22 cellular contexts compared by ENCODE assay signal in genomic region chr1:93700532-93701469, GRCh38. TPM values are rescaled to one million over a fixed set of nuclear protein-coding genes. Genes with fewer than 3 reads are reported as not detected.
DNase-seq lines count a peak whose midpoint lies in the region; ATAC-seq, FAIRE-seq and TF ChIP-seq lines count a peak whose summit lies in the region.
"Had no signal": no experiment of that assay in that cellular context is flagged by ENCODE, and none has a peak within 500 bp of the region (broad histone marks: within the 10 kb centered on the region; RNA-seq: fewer than 3 reads in every experiment).

No MANE protein-coding gene starts in this region.

- TF ChIP-seq RAD21 in HepG2 (CRISPR knock-in tag; IDR thresholded peaks at IDR 0.05): no peak

- CTCF ChIA-PET in HepG2 (lab: Yijun Ruan, JAX; ENCODE audit: low intra/inter-chr PET ratio, low total read pairs) (no interaction called here), MCF 10A (lab: Yijun Ruan, JAX) (interaction anchor here (0.5 to 4.2 kb wide), 7 partner anchors 13 to 819 kb away, joined by 3 to 37 read pairs (median 3); no protein-coding TSS in a partner anchor)

- peak overlapping the region; percentile 95 for H3K27ac Mint-ChIP-seq in MCF 10A (ENCODE audit: low read depth, unreplicated experiment)
- H3K27ac Mint-ChIP-seq: activated naive CD8-positive, alpha-beta T cell; CD8-positive, alpha-beta T cell; GM23338; progenitor cell of endocrine pancreas; stimulated activated naive CD8-positive, alpha-beta T cell treated with anti-CD3 and anti-CD28 coated beads, Interleukin-15, Interleukin-2, amounts not matched to agents 100 ng/mL and 50 ng/mL, for 24 hours had no signal

- POLR2A ChIA-PET in HepG2 (lab: Yijun Ruan, JAX) (no interaction called here), MCF 10A (lab: Yijun Ruan, JAX) (interaction anchor here (0.8 to 3.8 kb wide), 10 partner anchors 9 to 177 kb away, joined by 3 to 44 read pairs (median 6); partner anchors contain the start of gene BCAR3)

- TF ChIP-seq EP300 in HepG2 (IDR thresholded peaks at IDR 0.05; ENCODE audit: low read depth in 2 of 2, low read length in 2 of 2) (no peak), HepG2 (CRISPR knock-in tag; IDR thresholded peaks at IDR 0.05; ENCODE audit: borderline replicate concordance) (no peak)

- no peak for FAIRE-seq in HepG2 (lab: Jason Lieb, UNC)

- no peak overlapping the region for H3K4me2 ChIP-seq in HepG2 (ENCODE audit: low read depth, low read length)
- H3K4me2 ChIP-seq: GM23338 had no signal

- intact Hi-C loops in HepG2 (cut with micrococcal nuclease; ENCODE audit: unreplicated experiment): no loop called here
- intact Hi-C loops in right lobe of liver (cut with DNase I): no loop called here
- intact Hi-C loops in MCF 10A (cut with micrococcal nuclease): loop anchor here (1.0 kb wide), 1 partner anchor 8 kb away; no protein-coding TSS in a partner anchor
- intact Hi-C loops in right cardiac atrium (cut with DNase I): no loop called here

- no peak for DNase-seq in HepG2 (ENCODE audit: low spot score)
- no peak for DNase-seq in right lobe of liver
- no peak for DNase-seq in MCF 10A (ENCODE audit: unreplicated experiment)
- no peak for DNase-seq in right cardiac atrium
- no peak for DNase-seq in kidney tubule cell (ENCODE audit: low spot score)
- no peak for DNase-seq in HAP-1 (ENCODE audit: low spot score in 2 of 2)
- DNase-seq: activated CD4-positive, alpha-beta T cell treated with anti-CD3 and anti-CD28 coated beads, Interleukin-2, amount 50 U/mL, for 1 hour; activated T-cell treated with anti-CD3 and anti-CD28 coated beads, Interleukin-2, amount 50 U/mL, for 1 hour; caudate nucleus; effector memory CD4-positive, alpha-beta T cell; left ventricle myocardium superior; naive B cell; NCI-H187 treated with DMSO at 0.1 percent for 48 hours; NCI-H526 treated with DMSO at 0.1 percent for 48 hours; OCI-M1 had no signal

- no peak overlapping the region for H3K4me3 Mint-ChIP-seq in MCF 10A (ENCODE audit: unreplicated experiment)
- H3K4me3 Mint-ChIP-seq: activated naive CD8-positive, alpha-beta T cell; CD8-positive, alpha-beta T cell; GM23338; stimulated activated naive CD8-positive, alpha-beta T cell treated with anti-CD3 and anti-CD28 coated beads, Interleukin-15, Interleukin-2, amounts not matched to agents 100 ng/mL and 50 ng/mL, for 24 hours had no signal

- H4K20me1 ChIP-seq in HepG2 (ENCODE audit: insufficient read depth, low read length): no peaks in the 10 kb centered on the region

- H3K4me1 ChIP-seq in HepG2 (ENCODE audit: insufficient read depth, low read length) (peaks cover 34% of the 10 kb centered on the region), right lobe of liver (peaks cover 0 to 18% (median 4%) of the 10 kb centered on the region in 4 donors), mesodermal cell (ENCODE audit: control insufficient read depth, insufficient read depth, low read length, poor library complexity, severe bottlenecking) (peaks cover 32% of the 10 kb centered on the region), right cardiac atrium (ENCODE audit: control insufficient read depth, insufficient read depth, low read length) (peaks cover 8% of the 10 kb centered on the region), HAP-1 (no peaks in the 10 kb centered on the region)

- H3K27ac ChIP-seq in HepG2 (ENCODE audit: extremely low read length, insufficient read depth, low read length) (no peak overlapping the region), right lobe of liver (no peak overlapping the region), mesodermal cell (ENCODE audit: low read depth, low read length, severe bottlenecking) (peak overlapping the region; percentile 10), right cardiac atrium (ENCODE audit: low read length) (no peak overlapping the region)

- no peaks in the 10 kb centered on the region for H3K27me3 Mint-ChIP-seq in MCF 10A (ENCODE audit: insufficient read depth, unreplicated experiment)
- H3K27me3 Mint-ChIP-seq: activated naive CD8-positive, alpha-beta T cell; naive B cell; stimulated activated naive CD8-positive, alpha-beta T cell treated with anti-CD3 and anti-CD28 coated beads, Interleukin-15, Interleukin-2, amounts not matched to agents 100 ng/mL and 50 ng/mL, for 24 hours had no signal

- no peak overlapping the region for H2AFZ ChIP-seq in HepG2 (ENCODE audit: low read length)
- H2AFZ ChIP-seq: GM23338 had no signal

- H3K27me3 ChIP-seq in HepG2 (ENCODE audit: control insufficient read depth in 1 of 2, insufficient read depth in 2 of 2, low read length in 2 of 2): no peaks in the 10 kb centered on the region; a peak in 1 of 5 replicates
- H3K27me3 ChIP-seq in right lobe of liver: no peaks in the 10 kb centered on the region
- no peaks in the 10 kb centered on the region for H3K27me3 ChIP-seq in right cardiac atrium (ENCODE audit: control insufficient read depth, insufficient read depth)
- no peaks in the 10 kb centered on the region for H3K27me3 ChIP-seq in HAP-1 (ENCODE audit: low read depth)

- H3K9me3 ChIP-seq in HepG2 (ENCODE audit: low read length) (no peaks in the 10 kb centered on the region), right lobe of liver (no peaks in the 10 kb centered on the region), mesodermal cell (ENCODE audit: control insufficient read depth, low read length) (no peaks in the 10 kb centered on the region), right cardiac atrium (ENCODE audit: control insufficient read depth, low read length) (no peaks in the 10 kb centered on the region), HAP-1 (no peaks in the 10 kb centered on the region)

- H3K79me2 ChIP-seq in HepG2 (ENCODE audit: insufficient read depth, low read length): no peaks in the 10 kb centered on the region

- no peaks in the 10 kb centered on the region for H3K9me3 Mint-ChIP-seq in MCF 10A (ENCODE audit: unreplicated experiment)
- H3K9me3 Mint-ChIP-seq: CD8-positive, alpha-beta T cell; GM23338; naive B cell; stimulated activated naive CD8-positive, alpha-beta T cell treated with anti-CD3 and anti-CD28 coated beads, Interleukin-15, Interleukin-2, amounts not matched to agents 100 ng/mL and 50 ng/mL, for 24 hours had no signal

- no peak for ATAC-seq in HepG2
- ATAC-seq in right lobe of liver: no peak
- ATAC-seq in right cardiac atrium: no peak
- ATAC-seq in GM18517 (IDR thresholded peaks at IDR 0.05; ENCODE audit: unreplicated experiment): no peak
- ATAC-seq: CD8-positive, alpha-beta T cell; GM23338 had no signal

- BruUV-seq in HepG2 (replicated peaks; lab: Mats Ljungman, UMichigan): no TSS peak
- no TSS peak for BruUV-seq in MCF 10A (replicated peaks; lab: Mats Ljungman, UMichigan)

- WGBS in HepG2 (ENCODE audit: low lambda C conversion rate): 72% methylated on average over 17 of the region's 22 CpGs
- WGBS in right lobe of liver (ENCODE audit: insufficient coverage, low coverage, low lambda C conversion rate, missing lambda C conversion rate): 86% methylated on average over 11 of the region's 22 CpGs
- 88 to 95% methylated on average over 18 to 21 of the region's 22 CpGs for WGBS in mesodermal cell (ENCODE audit: insufficient coverage in 2 of 2), 2 experiments
- 87% methylated on average over 22 of the region's 22 CpGs for WGBS in right cardiac atrium

- H3K36me3 ChIP-seq in HepG2 (replicated peaks in 1 of 2; ENCODE audit: control insufficient read depth in 1 of 2, insufficient read depth in 2 of 2, low read length in 2 of 2) (no peaks in the 10 kb centered on the region), right lobe of liver (no peaks in the 10 kb centered on the region), mesodermal cell (ENCODE audit: control insufficient read depth, insufficient read depth, low read length) (no peaks in the 10 kb centered on the region), HAP-1 (replicated peaks) (no peaks in the 10 kb centered on the region)

- in situ Hi-C loops in HepG2 (cut with HindIII; ENCODE audit: extremely low pct_ligation_motif_present, low pct_unique_long_range_greater_than_20kb): no loop called here
- in situ Hi-C loops in HAP-1 (cut with MboI; ENCODE audit: low sequenced_read_pairs): no loop called here

- peaks cover 6% of the 10 kb centered on the region for H3K36me3 Mint-ChIP-seq in MCF 10A (ENCODE audit: insufficient read depth, unreplicated experiment)
- H3K36me3 Mint-ChIP-seq: activated naive CD8-positive, alpha-beta T cell; CD8-positive, alpha-beta T cell; naive B cell had no signal

- no peak for TF ChIP-seq CTCF in HepG2 (CRISPR knock-in tag; IDR thresholded peaks at IDR 0.05)
- TF ChIP-seq CTCF in right lobe of liver (IDR thresholded peaks at IDR 0.05): no peak
- no peak for TF ChIP-seq CTCF in MCF 10A (IDR thresholded peaks at IDR 0.05; ENCODE audit: unreplicated experiment)

- H3K4me1 Mint-ChIP-seq in MCF 10A (ENCODE audit: insufficient read depth, unreplicated experiment): peaks cover 26% of the 10 kb centered on the region

- TF ChIP-seq POLR2A in HepG2 (IDR thresholded peaks at IDR 0.05; ENCODE audit: insufficient read depth in 1 of 2, low read depth in 2 of 2, low read length in 2 of 2) (no peak), right lobe of liver (IDR thresholded peaks at IDR 0.05) (no peak)

- no peak overlapping the region for H3K9ac ChIP-seq in HepG2 (ENCODE audit: insufficient read depth, low read depth, low read length)

- no peak overlapping the region for H3K4me3 ChIP-seq in HepG2 (replicated peaks in 1 of 3; ENCODE audit: insufficient read depth in 1 of 3, low read depth in 2 of 3, low read length in 3 of 3)
- no peak overlapping the region for H3K4me3 ChIP-seq in right lobe of liver
- H3K4me3 ChIP-seq in mesodermal cell (ENCODE audit: extremely low read depth, insufficient read depth, low read length, poor library complexity, severe bottlenecking): no peak overlapping the region
- no peak overlapping the region for H3K4me3 ChIP-seq in right cardiac atrium (ENCODE audit: low read length)
- H3K4me3 ChIP-seq in HAP-1: no peak overlapping the region
- H3K4me3 ChIP-seq: GM23338 had no signal

RNA-seq across cellular contexts. Expression of gene BCAR3, which starts 19.2 kb away (rescaled TPM):
- total RNA-seq in HepG2 (2016; rRNA removed; fragmentation: Illumina TruSeq; extraction: Trizol) (4.8 and 5.5 TPM in 2 replicates), right lobe of liver (10 to 100 TPM in 3 of 6 experiments, 1 to 10 TPM in 3; 7.6 to 19.8 (median 12.9) TPM), MCF 10A (2022) (83.6 and 130 TPM in 2 replicates), right cardiac atrium (10 to 100 TPM; 12.5 to 17.4 (median 15.0) TPM)
- total RNA-seq in HepG2 (2016; cell fraction: cytosol; rRNA removed; fragmentation: Illumina TruSeq; extraction: Trizol; ENCODE audit: low read depth): 2.6 and 3.2 TPM in 2 replicates
- total RNA-seq in HepG2 (2016; cell fraction: insoluble cytoplasmic fraction; rRNA removed; fragmentation: Illumina TruSeq; extraction: Trizol): 4.7 and 5.1 TPM in 2 replicates
- 3.3 and 3.5 TPM in 2 replicates for total RNA-seq in HepG2 (2016; cell fraction: membrane; rRNA removed; fragmentation: Illumina TruSeq; extraction: Trizol)
- total RNA-seq in HepG2 (2016; cell fraction: nucleus; rRNA removed; fragmentation: Illumina TruSeq; extraction: Trizol): 4.6 TPM in 2 replicates
- polyA plus RNA-seq in HepG2 (2011; rRNA removed) (3.6 and 5.4 TPM in 2 replicates), right cardiac atrium (10.1 TPM)
- polyA plus RNA-seq in HepG2 (2011; cell fraction: cytosol; rRNA removed): 3.1 and 3.4 TPM in 2 replicates
- 6.8 and 8.6 TPM in 2 replicates for polyA plus RNA-seq in HepG2 (2011; cell fraction: nucleus; rRNA removed)
- polyA plus RNA-seq in HepG2 (2012): 4.7 and 5.8 TPM in 2 replicates
- polyA plus RNA-seq in HepG2 (2016; cell fraction: cytosol; fragmentation: Illumina TruSeq; extraction: Trizol; ENCODE audit: low read depth): 0.58 and 0.79 TPM in 2 replicates
- polyA plus RNA-seq in HepG2 (2016; cell fraction: insoluble cytoplasmic fraction; fragmentation: Illumina TruSeq; extraction: Trizol; ENCODE audit: low read depth): 4.8 and 6.3 TPM in 2 replicates
- 1.2 and 1.6 TPM in 2 replicates for polyA plus RNA-seq in HepG2 (2016; cell fraction: membrane; fragmentation: Illumina TruSeq; extraction: Trizol; ENCODE audit: low read depth)
- polyA plus RNA-seq in HepG2 (2016; cell fraction: nucleus; fragmentation: Illumina TruSeq; extraction: Trizol; ENCODE audit: insufficient read depth, low read depth): 3.7 and 6.7 TPM in 2 replicates
- polyA minus RNA-seq in HepG2 (2011; rRNA and poly(A)+ RNA removed; ENCODE audit: low replicate concordance): 8.2 and 39.9 TPM in 2 replicates
- polyA minus RNA-seq in HepG2 (2011; cell fraction: cytosol; rRNA and poly(A)+ RNA removed): 7.6 and 8.4 TPM in 2 replicates
- polyA minus RNA-seq in HepG2 (2011; cell fraction: nucleus; rRNA and poly(A)+ RNA removed): 10.4 and 10.6 TPM in 2 replicates
- polyA plus RNA-seq in mesodermal cell (2013, experiment 1 of 2): 38.3 TPM
- polyA plus RNA-seq in mesodermal cell (2013, experiment 2 of 2): 40.0 TPM
